ENCODE assay signal across 1 cellular context in genomic region chr7:55558962-55559920, GRCh38.
TF ChIP-seq lines count a peak whose summit lies in the region.

No MANE protein-coding gene starts in this region.

TF ChIP-seq in H1, 55 proteins besides CTCF, POLR2A, EP300 and RAD21 (continued from another document):
- TF ChIP-seq RXRA (IDR thresholded peaks at IDR 0.05; ENCODE audit: insufficient read depth, low read depth, low read length) (no peak), TEAD4 (IDR thresholded peaks at IDR 0.05; ENCODE audit: low read depth, low read length) (no peak), SP4 (IDR thresholded peaks at IDR 0.05; ENCODE audit: low read length) (no peak), SUZ12 (IDR thresholded peaks at IDR 0.05; ENCODE audit: low read length) (no peak), EZH2 (IDR thresholded peaks at IDR 0.05; ENCODE audit: low read depth, low read length, severe bottlenecking) (no peak), KDM1A (IDR thresholded peaks at IDR 0.05; ENCODE audit: borderline replicate concordance, low read length) (no peak), SIN3A (conservative IDR thresholded peaks at IDR 0.05 in 1 of 2, IDR thresholded peaks at IDR 0.05 in 1 of 2; ENCODE audit: low read depth in 1 of 2, low read length in 2 of 2) (no peak), TBP (IDR thresholded peaks at IDR 0.05; ENCODE audit: low read depth, low read length) (no peak)
- TF ChIP-seq, protein P1, sequence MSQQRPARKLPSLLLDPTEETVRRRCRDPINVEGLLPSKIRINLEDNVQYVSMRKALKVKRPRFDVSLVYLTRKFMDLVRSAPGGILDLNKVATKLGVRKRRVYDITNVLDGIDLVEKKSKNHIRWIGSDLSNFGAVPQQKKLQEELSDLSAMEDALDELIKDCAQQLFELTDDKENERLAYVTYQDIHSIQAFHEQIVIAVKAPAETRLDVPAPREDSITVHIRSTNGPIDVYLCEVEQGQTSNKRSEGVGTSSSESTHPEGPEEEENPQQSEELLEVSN (IDR thresholded peaks at IDR 0.05): no peak
